19 cellular contexts compared by ENCODE assay signal in the genomic region with DNA sequence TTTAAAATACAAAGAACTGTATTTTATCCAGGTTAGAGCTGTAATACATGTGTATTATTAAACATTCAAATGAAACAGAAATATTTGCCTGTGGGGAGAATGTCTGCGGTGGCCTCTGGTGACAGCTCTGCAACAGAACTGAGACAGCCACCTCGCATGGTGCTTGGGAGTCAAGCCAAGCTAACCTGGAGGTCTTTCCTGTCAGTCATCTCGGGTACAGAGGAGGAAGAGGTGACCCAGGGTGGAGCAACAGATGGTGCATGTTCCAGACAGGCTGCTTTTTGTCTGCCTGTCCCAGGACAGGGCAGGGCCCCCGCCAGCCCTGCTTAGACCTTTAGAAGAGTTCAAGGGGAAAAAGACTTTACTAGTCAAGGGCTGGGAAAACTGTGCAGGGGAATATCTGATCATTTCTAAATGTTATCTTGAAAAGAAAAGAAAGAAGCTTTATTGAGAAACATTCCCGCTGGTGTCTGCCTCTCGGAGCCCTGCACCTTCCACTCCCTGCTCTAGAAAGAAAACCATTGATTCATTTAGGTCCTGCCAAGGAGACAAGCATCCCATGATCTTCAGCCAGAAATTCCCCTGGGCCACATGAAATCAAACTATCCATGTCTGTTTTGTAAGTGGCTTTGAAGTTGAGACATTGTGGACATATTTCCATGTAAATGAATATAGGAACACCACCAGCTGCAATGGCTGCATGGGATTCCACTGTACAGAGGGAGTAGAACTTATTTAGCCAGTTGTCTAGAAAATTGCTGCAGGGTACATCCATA. TPM values are rescaled to one million over a fixed set of nuclear protein-coding genes. Genes with fewer than 3 reads are reported as not detected.
DNase-seq lines count a peak whose midpoint lies in the region; ATAC-seq and TF ChIP-seq lines count a peak whose summit lies in the region.
"Had no signal": no experiment of that assay in that cellular context is flagged by ENCODE, and none has a peak within 500 bp of the region (broad histone marks: within the 10 kb centered on the region; RNA-seq: fewer than 3 reads in every experiment).

No MANE protein-coding gene starts in this region.

- intact Hi-C loops in left colon (cut with DNase I, micrococcal nuclease), result loop anchor here in 1 of 2 donors (10.0 kb wide), 1 partner anchor 60 kb away; no protein-coding TSS in a partner anchor
- intact Hi-C loops in left lung (cut with DNase I), result no loop called here
- intact Hi-C loops in sigmoid colon (cut with DNase I), result loop anchor here (5.0 kb wide), 1 partner anchor 358 kb away; no protein-coding TSS in a partner anchor

- TF ChIP-seq CTCF in GM12865 (IDR thresholded peaks at IDR 0.05; ENCODE audit: insufficient read depth, low read depth, low read length, missing control alignments) (no peak), left lung (IDR thresholded peaks at IDR 0.05) (no peak), sigmoid colon (IDR thresholded peaks at IDR 0.05) (no peak)

- H3K27ac ChIP-seq in left lung (no peak overlapping the region), sigmoid colon (no peak overlapping the region)
- H3K27ac ChIP-seq: BLaER1, esophagus muscularis mucosa had no signal

- peak; percentile 69 for DNase-seq in GM12865 (ENCODE audit: low read depth)
- peak; percentile 51 for DNase-seq in RPMI7951 (ENCODE audit: low read depth)
- no peak for DNase-seq in left colon
- DNase-seq in left lung, result no peak
- DNase-seq in NCI-H748 treated with DMSO at 0.1 percent for 48 hours (lab: John Stamatoyannopoulos, UW), result no peak
- DNase-seq in sigmoid colon, result no peak
- DNase-seq in NCI-H187 treated with DMSO at 0.1 percent for 48 hours (lab: John Stamatoyannopoulos, UW), result no peak
- DNase-seq: activated CD4-positive, alpha-beta T cell treated with anti-CD3 and anti-CD28 coated beads for 48 hours; activated T-cell treated with anti-CD3 and anti-CD28 coated beads, Interleukin-2, amount 50 U/mL, for 1 hour; H7; nephron progenitor cell; stimulated activated CD4-positive, alpha-beta T cell treated with anti-CD3 and anti-CD28 coated beads, Interleukin-4, amount 100 ng/mL, for 4 hours had no signal

- ATAC-seq in GM21360 (IDR thresholded peaks at IDR 0.05; ENCODE audit: unreplicated experiment), result peak; percentile 51
- peak; percentile 32 for ATAC-seq in left colon
- no peak for ATAC-seq in left lung
- ATAC-seq: Panc1; stimulated activated effector memory CD8-positive, alpha-beta T cell treated with anti-CD3 and anti-CD28 coated beads, Interleukin-12 subunit alpha, Interleukin-12 subunit beta, amount 100 ng/mL, for 72 hours had no signal

- TF ChIP-seq POLR2A in sigmoid colon (IDR thresholded peaks at IDR 0.05), result no peak

- WGBS in sigmoid colon, 2 donors, result 67 to 71% methylated on average over 6 of the region's 6 CpGs

- H3K36me3 ChIP-seq in left lung, result no peaks in the 10 kb centered on the region
- H3K36me3 ChIP-seq in sigmoid colon, result no peaks in the 10 kb centered on the region
- H3K36me3 ChIP-seq: BLaER1, esophagus muscularis mucosa had no signal

- H3K9me3 ChIP-seq in left lung (no peaks in the 10 kb centered on the region), sigmoid colon (no peaks in the 10 kb centered on the region)
- H3K9me3 ChIP-seq: BLaER1, esophagus muscularis mucosa had no signal

- no peaks in the 10 kb centered on the region for H3K27me3 ChIP-seq in left lung
- H3K27me3 ChIP-seq in sigmoid colon, result peaks cover 0 to 14% (median 0%) of the 10 kb centered on the region in 3 donors
- H3K27me3 ChIP-seq: BLaER1 had no signal

- no peak for TF ChIP-seq EP300 in sigmoid colon (IDR thresholded peaks at IDR 0.05)

- H3K4me1 ChIP-seq in left lung, result peaks cover 0 to 4% of the 10 kb centered on the region in 2 donors
- H3K4me1 ChIP-seq in sigmoid colon, result no peaks in the 10 kb centered on the region

- H3K4me3 ChIP-seq in GM12865 (ENCODE audit: low read depth, low read length) (peak overlapping the region; percentile 16), left lung (no peak overlapping the region), sigmoid colon (no peak overlapping the region)
- H3K4me3 ChIP-seq: BLaER1, esophagus muscularis mucosa had no signal

RNA-seq across cellular contexts. Expression of a gene that starts 5.5 kb away (rescaled TPM):
- total RNA-seq in RPMI7951 (2014; rRNA removed; shearing (Covaris generic)), result not detected in 2 replicates
- total RNA-seq in left colon (under 1 TPM; 0.20 to 0.67 TPM), left lung (under 1 TPM; 0.61 to 0.76 TPM), sigmoid colon (under 1 TPM in 1 of 4 donors, not detected in 3; 0.14 TPM)
- polyA plus RNA-seq in sigmoid colon, result 1 to 10 TPM in 1 of 3 donors, under 1 TPM in 1, not detected in 1; 0.47 to 5.4 TPM
- total RNA-seq: Daoy, esophagus muscularis mucosa, lower leg skin had no signal

Comparison
In these comparisons a context has a peak if more than half of its experiments do, and no peak if none do; other contexts are left out.
1. DNase-seq: peak in GM12865 (single experiment) and RPMI7951 (single experiment); none in left colon (0 of 2), left lung (0 of 2), NCI-H748 treated with DMSO at 0.1 percent for 48 hours (single experiment), sigmoid colon (single experiment) and NCI-H187 treated with DMSO at 0.1 percent for 48 hours (single experiment).